Comparison of ENCODE assay signal across 26 cellular contexts in the genomic region with DNA sequence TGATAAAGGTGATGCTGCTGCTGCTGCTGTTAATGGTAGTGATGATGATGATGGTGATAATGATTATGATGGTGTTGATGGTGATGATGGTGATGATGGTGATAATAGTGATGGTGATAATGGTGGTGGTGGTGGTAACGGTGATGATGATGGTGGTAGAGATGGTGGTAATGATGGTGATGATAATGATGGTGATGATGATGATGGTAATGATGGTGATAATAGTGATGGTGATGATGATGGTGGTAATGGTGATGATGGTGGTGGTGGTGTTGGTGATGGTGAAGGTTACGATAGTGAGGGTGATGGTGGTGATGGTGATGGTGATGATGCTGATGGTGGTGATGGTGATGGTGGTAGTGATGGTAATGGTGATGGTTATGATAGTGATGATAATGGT.
"Had no signal": no experiment of that assay in that cellular context is flagged by ENCODE, and none has a peak within 500 bp of the region (broad histone marks: within the 10 kb centered on the region; RNA-seq: fewer than 3 reads in every experiment).

No MANE protein-coding gene starts in this region.

- H3K79me2 ChIP-seq: hepatocyte had no signal

- FAIRE-seq: pancreas, small intestine had no signal

- H3K4me1 ChIP-seq: left ventricle myocardium inferior, pancreas, prostate gland, sigmoid colon, spleen, suprapubic skin, tibial artery, upper lobe of right lung, uterus had no signal

- H3K27ac Mint-ChIP-seq: mesothelial cell of epicardium; naive B cell; natural killer cell treated with Interleukin-12 subunit alpha and Interleukin-12 subunit beta and Interleukin-15 and Interleukin-18, amount 100 ng/mL, for 72 hours; stimulated activated effector memory CD8-positive, alpha-beta T cell treated with anti-CD3 and anti-CD28 coated beads, Interleukin-12 subunit alpha, Interleukin-12 subunit beta, amount 100 ng/mL, for 72 hours; stimulated activated naive CD8-positive, alpha-beta T cell treated with anti-CD3 and anti-CD28 coated beads, Interleukin-15, Interleukin-2, amounts not matched to agents 100 ng/mL and 50 ng/mL, for 24 hours had no signal

- H3K4me3 ChIP-seq: hepatocyte, left ventricle myocardium inferior, lung, pancreas, prostate gland, sigmoid colon, spleen, suprapubic skin, thoracic aorta, tibial artery, upper lobe of right lung, uterus had no signal

- H3K36me3 ChIP-seq: left ventricle myocardium inferior, pancreas, prostate gland, sigmoid colon, spleen, suprapubic skin, thoracic aorta, tibial artery, upper lobe of right lung, uterus had no signal

- H3K27me3 Mint-ChIP-seq: stimulated activated naive CD8-positive, alpha-beta T cell treated with anti-CD3 and anti-CD28 coated beads, Interleukin-15, Interleukin-2, amounts not matched to agents 100 ng/mL and 50 ng/mL, for 24 hours had no signal

- H3K27me3 ChIP-seq: hepatocyte, pancreas, sigmoid colon, suprapubic skin, tibial artery, upper lobe of right lung, uterus had no signal

- H3K9me3 ChIP-seq: left ventricle myocardium inferior, pancreas, prostate gland, sigmoid colon, suprapubic skin, thoracic aorta, tibial artery, upper lobe of right lung, uterus had no signal

- H3K9me3 Mint-ChIP-seq: stimulated activated naive CD8-positive, alpha-beta T cell treated with anti-CD3 and anti-CD28 coated beads, Interleukin-15, Interleukin-2, amounts not matched to agents 100 ng/mL and 50 ng/mL, for 24 hours had no signal

- H2AFZ ChIP-seq: hepatocyte had no signal

- H3K4me1 Mint-ChIP-seq: naive B cell; stimulated activated effector memory CD8-positive, alpha-beta T cell treated with anti-CD3 and anti-CD28 coated beads, Interleukin-12 subunit alpha, Interleukin-12 subunit beta, amount 100 ng/mL, for 72 hours had no signal

- ATAC-seq: natural killer cell treated with Interleukin-12 subunit alpha and Interleukin-12 subunit beta and Interleukin-15 and Interleukin-18, amount 100 ng/mL, for 72 hours; pancreas; right cardiac atrium; stimulated activated effector memory CD8-positive, alpha-beta T cell treated with anti-CD3 and anti-CD28 coated beads, Interleukin-12 subunit alpha, Interleukin-12 subunit beta, amount 100 ng/mL, for 72 hours; upper lobe of right lung had no signal

- H3K36me3 Mint-ChIP-seq: mesothelial cell of epicardium; natural killer cell treated with Interleukin-12 subunit alpha and Interleukin-12 subunit beta and Interleukin-15 and Interleukin-18, amount 100 ng/mL, for 72 hours; stimulated activated effector memory CD8-positive, alpha-beta T cell treated with anti-CD3 and anti-CD28 coated beads, Interleukin-12 subunit alpha, Interleukin-12 subunit beta, amount 100 ng/mL, for 72 hours had no signal

- H3K4me2 ChIP-seq: hepatocyte had no signal

- H3K4me3 Mint-ChIP-seq: mesothelial cell of epicardium; naive B cell; natural killer cell treated with Interleukin-12 subunit alpha and Interleukin-12 subunit beta and Interleukin-15 and Interleukin-18, amount 100 ng/mL, for 72 hours; stimulated activated effector memory CD8-positive, alpha-beta T cell treated with anti-CD3 and anti-CD28 coated beads, Interleukin-12 subunit alpha, Interleukin-12 subunit beta, amount 100 ng/mL, for 72 hours; stimulated activated naive CD8-positive, alpha-beta T cell treated with anti-CD3 and anti-CD28 coated beads, Interleukin-15, Interleukin-2, amounts not matched to agents 100 ng/mL and 50 ng/mL, for 24 hours had no signal

- DNase-seq: islet precursor cell; left ventricle myocardium inferior; mesendoderm; naive B cell; pancreas; posterior cingulate gyrus; retina; right cardiac atrium; sigmoid colon; small intestine; spleen; stimulated activated CD4-positive, alpha-beta T cell treated with anti-CD3 and anti-CD28 coated beads, Interleukin-4, amount 100 ng/mL, for 24 hours; stimulated activated naive CD4-positive, alpha-beta T cell; tibial artery; trophoblast cell; upper lobe of right lung; uterus had no signal

- H3K27ac ChIP-seq: hepatocyte, left ventricle myocardium inferior, pancreas, prostate gland, sigmoid colon, spleen, suprapubic skin, thoracic aorta, tibial artery, upper lobe of right lung, uterus had no signal
